Comparison of ENCODE assay signal across 13 cellular contexts in the genomic region with DNA sequence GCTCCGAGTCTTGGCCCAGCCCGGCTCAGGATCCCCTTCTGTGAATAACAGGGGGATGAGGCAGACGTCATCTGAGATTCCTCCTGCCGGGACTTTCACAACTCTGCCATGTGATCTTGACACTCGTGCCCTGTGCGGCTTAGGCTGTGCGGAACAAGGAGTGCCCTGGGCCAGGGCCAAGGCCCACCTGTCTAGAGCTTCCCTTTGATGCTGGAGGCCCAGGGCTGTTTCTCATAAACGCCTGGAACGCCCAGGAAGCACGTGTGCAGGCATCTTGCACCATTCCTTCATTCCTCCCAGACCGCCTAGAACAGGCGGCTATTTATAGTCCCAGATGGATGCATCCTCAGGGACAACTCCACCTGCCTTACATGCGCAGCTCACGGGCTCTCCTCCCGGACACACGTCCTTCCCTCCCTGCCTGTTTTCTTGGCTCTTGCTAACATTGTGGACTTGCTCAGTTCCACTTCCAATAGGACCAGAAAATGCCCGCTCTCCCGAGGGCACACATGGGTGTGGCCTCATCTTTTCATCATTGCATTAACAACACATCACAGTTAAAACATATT. TPM values are rescaled to one million over a fixed set of nuclear protein-coding genes. Genes with fewer than 3 reads are reported as not detected.
DNase-seq lines count a peak whose midpoint lies in the region; ATAC-seq, FAIRE-seq and TF ChIP-seq lines count a peak whose summit lies in the region.
"Had no signal": no experiment of that assay in that cellular context is flagged by ENCODE, and none has a peak within 500 bp of the region (broad histone marks: within the 10 kb centered on the region; RNA-seq: fewer than 3 reads in every experiment).

No MANE protein-coding gene starts in this region.

- no peaks in the 10 kb centered on the region for H3K36me3 ChIP-seq in lung (ENCODE audit: control insufficient read depth in 2 of 2, insufficient read depth in 2 of 2, low read length in 2 of 2)
- peaks cover 0 to 18% (median 0%) of the 10 kb centered on the region in 3 donors for H3K36me3 ChIP-seq in tibial nerve

- H3K27me3 Mint-ChIP-seq in stimulated activated naive B cell treated with anti-CD40 and anti-IgM and Interleukin-4, amounts not matched to agents 10 μg/mL and 1 μg/mL and 100 μg/mL, for 72 hours = peaks cover 0 to 3% of the 10 kb centered on the region in 2 donors

- no peak overlapping the region for H3K4me3 Mint-ChIP-seq in stimulated activated naive B cell treated with anti-CD40 and anti-IgM and Interleukin-4, amounts not matched to agents 10 μg/mL and 1 μg/mL and 100 μg/mL, for 72 hours

- no peak for TF ChIP-seq POLR2A in tibial nerve (IDR thresholded peaks at IDR 0.05)
- no peak for TF ChIP-seq POLR2A in GM12892 (IDR thresholded peaks at IDR 0.05; ENCODE audit: low read depth, low read length)

- no peaks in the 10 kb centered on the region for H3K4me1 Mint-ChIP-seq in stimulated activated naive B cell treated with anti-CD40 and anti-IgM and Interleukin-4, amounts not matched to agents 10 μg/mL and 1 μg/mL and 100 μg/mL, for 72 hours

- H3K9me3 Mint-ChIP-seq in stimulated activated naive B cell treated with anti-CD40 and anti-IgM and Interleukin-4, amounts not matched to agents 10 μg/mL and 1 μg/mL and 100 μg/mL, for 72 hours = peaks cover 4% of the 10 kb centered on the region in 2 donors

- WGBS in lung, 2 donors = 59 to 71% methylated on average over 18 of the region's 18 CpGs
- WGBS in tibial nerve, 2 donors = 59 to 60% methylated on average over 17 of the region's 18 CpGs

- FAIRE-seq in GM12892 (lab: Jason Lieb, UNC) = no peak
- FAIRE-seq: endometrium, TTC549 had no signal

- H3K27ac Mint-ChIP-seq in stimulated activated naive B cell treated with anti-CD40 and anti-IgM and Interleukin-4, amounts not matched to agents 10 μg/mL and 1 μg/mL and 100 μg/mL, for 72 hours = no peak overlapping the region

- no peak for TF ChIP-seq CTCF in epithelial cell of proximal tubule (conservative IDR thresholded peaks at IDR 0.05; ENCODE audit: low read depth, low read length)
- TF ChIP-seq CTCF in lung (IDR thresholded peaks at IDR 0.05; ENCODE audit: control extremely low read depth, extremely low read depth) = no peak
- TF ChIP-seq CTCF in tibial nerve (IDR thresholded peaks at IDR 0.05) = no peak

- DNase-seq in NCI-H460 (ENCODE audit: extremely low read depth, low read depth) (peak; percentile 65), epithelial cell of proximal tubule (ENCODE audit: low read depth) (peak; percentile 61), lung (ENCODE audit: low spot score) (peak; percentile 66), tibial nerve (ENCODE audit: low spot score in 2 of 2) (peak; percentile 83 to 84), GM12892 (ENCODE audit: insufficient read length) (no peak), NCI-H524 treated with DMSO at 0.1 percent for 48 hours (lab: John Stamatoyannopoulos, UW) (no peak)
- no peak for DNase-seq in stimulated activated naive B cell treated with anti-CD40 and anti-IgM and Interleukin-4, amounts not matched to agents 10 μg/mL and 1 μg/mL and 100 μg/mL, for 72 hours
- DNase-seq: anterior cingulate cortex, islet precursor cell, NCI-H2107, PC-9 had no signal

- H3K27me3 ChIP-seq in lung (ENCODE audit: control insufficient read depth, insufficient read depth) = no peaks in the 10 kb centered on the region
- H3K27me3 ChIP-seq in tibial nerve = no peaks in the 10 kb centered on the region

- peak; percentile 16 for ATAC-seq in lung (ENCODE audit: insufficient read depth, low FRiP score)
- ATAC-seq in stimulated activated naive B cell treated with anti-CD40 and anti-IgM and Interleukin-4, amounts not matched to agents 10 μg/mL and 1 μg/mL and 100 μg/mL, for 72 hours (replicated peaks) = no peak

- no peak overlapping the region for H3K4me3 ChIP-seq in epithelial cell of proximal tubule (ENCODE audit: low read depth, low read length)
- H3K4me3 ChIP-seq in lung = no peak overlapping the region
- no peak overlapping the region for H3K4me3 ChIP-seq in tibial nerve
- H3K4me3 ChIP-seq: PC-9 had no signal

- TF ChIP-seq EP300 in tibial nerve (IDR thresholded peaks at IDR 0.05) = peak; percentile 96

- H3K27ac ChIP-seq in lung (ENCODE audit: low read depth in 1 of 2, low read length in 1 of 2) (no peak overlapping the region), tibial nerve (peak overlapping the region; percentile 37 to 91 (median 74))
- H3K27ac ChIP-seq: PC-9 had no signal

- H3K4me1 ChIP-seq in lung (ENCODE audit: control insufficient read depth in 2 of 2, insufficient read depth in 2 of 2, low read length in 2 of 2) (no peaks in the 10 kb centered on the region), tibial nerve (peaks cover 0 to 35% (median 2%) of the 10 kb centered on the region in 4 donors)

- no peaks in the 10 kb centered on the region for H3K9me3 ChIP-seq in lung (ENCODE audit: control insufficient read depth in 2 of 2, insufficient read depth in 1 of 2, low read length in 1 of 2)
- no peaks in the 10 kb centered on the region for H3K9me3 ChIP-seq in tibial nerve

- H3K36me3 Mint-ChIP-seq in stimulated activated naive B cell treated with anti-CD40 and anti-IgM and Interleukin-4, amounts not matched to agents 10 μg/mL and 1 μg/mL and 100 μg/mL, for 72 hours = peaks cover 22 to 24% of the 10 kb centered on the region in 2 donors

RNA-seq across cellular contexts. Expression of gene ABLIM2, which starts 57.3 kb away (rescaled TPM):
- total RNA-seq in NCI-H460 (2014; rRNA removed; shearing (Covaris generic)) = 2.3 and 3.6 TPM in 2 replicates
- 1.2 and 1.3 TPM in 2 replicates for polyA plus RNA-seq in NCI-H460 (2014; cell fraction: nucleus; rRNA removed)
- total RNA-seq in epithelial cell of proximal tubule (1.0 TPM in 1 of 2 replicates, not detected in the other), lung (10 to 100 TPM in 1 of 2 donors, 1 to 10 TPM in 1; 4.0 to 10.9 TPM), tibial nerve (100 to 1,000 TPM in 1 of 4 donors, 10 to 100 TPM in 3; 29.1 to 125 (median 41.7) TPM)
- polyA plus RNA-seq in lung = 1 to 10 TPM; 1.7 to 6.5 TPM
- 0.13 TPM for polyA plus RNA-seq in GM12892 (2012; ENCODE audit: missing spikeins)

Comparison
In these comparisons a context has a peak if more than half of its experiments do, and no peak if none do; other contexts are left out.
1. DNase-seq: peak in NCI-H460 (single experiment), epithelial cell of proximal tubule (single experiment), lung (single experiment) and tibial nerve (2 of 2); none in stimulated activated naive B cell treated with anti-CD40 and anti-IgM and Interleukin-4, amounts not matched to agents 10 μg/mL and 1 μg/mL and 100 μg/mL, for 72 hours (single experiment), GM12892 (single experiment) and NCI-H524 treated with DMSO at 0.1 percent for 48 hours (single experiment).
2. H3K27ac ChIP-seq: peak in tibial nerve (4 of 4); none in lung (0 of 2).